ENCODE assay signal across 8 cellular contexts in genomic region chrX:48835524-48836329, GRCh38. TPM values are rescaled to one million over a fixed set of nuclear protein-coding genes. Genes with fewer than 3 reads are reported as not detected.
DNase-seq lines count a peak whose midpoint lies in the region; TF ChIP-seq lines count a peak whose summit lies in the region.

A gene with protein sequence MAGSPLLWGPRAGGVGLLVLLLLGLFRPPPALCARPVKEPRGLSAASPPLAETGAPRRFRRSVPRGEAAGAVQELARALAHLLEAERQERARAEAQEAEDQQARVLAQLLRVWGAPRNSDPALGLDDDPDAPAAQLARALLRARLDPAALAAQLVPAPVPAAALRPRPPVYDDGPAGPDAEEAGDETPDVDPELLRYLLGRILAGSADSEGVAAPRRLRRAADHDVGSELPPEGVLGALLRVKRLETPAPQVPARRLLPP (minus strand): TSS chrX:48835610. CDS start chrX:48835532, 78 bp downstream.

- peak within 1 kb of the TSS in 6 of 8 donors; percentile 33 to 84 (median 72) for H3K27ac Mint-ChIP-seq in CD8-positive, alpha-beta memory T cell

- TF ChIP-seq CTCF in smooth muscle cell (IDR thresholded peaks at IDR 0.05; ENCODE audit: borderline replicate concordance, insufficient read depth, poor library complexity, severe bottlenecking): no peak

- 65% methylated on average over 18 of the region's 35 CpGs for WGBS in smooth muscle cell (ENCODE audit: low lambda C conversion rate)

- H3K36me3 Mint-ChIP-seq in CD8-positive, alpha-beta memory T cell: no peaks in the 10 kb centered on the region

- POLR2A ChIA-PET in CD8-positive, alpha-beta memory T cell (lab: Charles Lee): no interaction called here

- H3F3A ChIP-seq in smooth muscle cell (ENCODE audit: low read depth): no peaks in the 10 kb centered on the region

- H3K9ac ChIP-seq in smooth muscle cell (ENCODE audit: low read depth): no peak within 1 kb of the TSS

- H3K27ac ChIP-seq in CD8-positive, alpha-beta memory T cell (ENCODE audit: low read depth, low read length): no peak within 1 kb of the TSS
- H3K27ac ChIP-seq in smooth muscle cell (ENCODE audit: low read depth): no peak within 1 kb of the TSS

- H3K4me3 ChIP-seq in CD8-positive, alpha-beta memory T cell (ENCODE audit: low read length): peak within 1 kb of the TSS; percentile 45
- peak within 1 kb of the TSS; percentile 41 for H3K4me3 ChIP-seq in smooth muscle cell

- peaks cover 25 to 29% of the 10 kb centered on the region in 2 donors for H3K27me3 Mint-ChIP-seq in CD8-positive, alpha-beta memory T cell

- H3K4me1 Mint-ChIP-seq in CD8-positive, alpha-beta memory T cell: peaks cover 14 to 21% (median 18%) of the 10 kb centered on the region in 3 donors

- H3K9me3 Mint-ChIP-seq in CD8-positive, alpha-beta memory T cell: no peaks in the 10 kb centered on the region

- CTCF ChIA-PET in CD8-positive, alpha-beta memory T cell (lab: Charles Lee): no interaction called here

- H3K4me3 Mint-ChIP-seq in CD8-positive, alpha-beta memory T cell: peak within 1 kb of the TSS; percentile 76 to 92 (median 86)

- DNase-seq in CD8-positive, alpha-beta memory T cell: peak in 4 of 5 donors; percentile 26 to 68 (median 50)
- peak; percentile 77 for DNase-seq in NCI-H128 (lab: John Stamatoyannopoulos, UW; ENCODE audit: unreplicated experiment)
- DNase-seq in activated CD4-positive, alpha-beta T cell treated with anti-CD3 and anti-CD28 coated beads, Interleukin-2, amount 50 U/mL, for 4 hours: peak; percentile 20 to 35
- DNase-seq in head of caudate nucleus: peak; percentile 4 to 85 (median 67)
- no peak for DNase-seq in smooth muscle cell (lab: John Stamatoyannopoulos, UW; ENCODE audit: unreplicated experiment)
- no peak for DNase-seq in ACHN
- no peak for DNase-seq in HUDEP-2 (lab: John Stamatoyannopoulos, UW; ENCODE audit: unreplicated experiment in 76 of 76)
- no peak for DNase-seq in GF-D8 (lab: John Stamatoyannopoulos, UW)

- H3K4me1 ChIP-seq in CD8-positive, alpha-beta memory T cell (ENCODE audit: insufficient read depth, low read length): peaks cover 6% of the 10 kb centered on the region
- no peaks in the 10 kb centered on the region for H3K4me1 ChIP-seq in smooth muscle cell (ENCODE audit: low read depth)

- intact Hi-C loops in head of caudate nucleus (cut with DNase I): no loop called here

- H3K36me3 ChIP-seq in CD8-positive, alpha-beta memory T cell (ENCODE audit: insufficient read depth, low read length): no peaks in the 10 kb centered on the region
- no peaks in the 10 kb centered on the region for H3K36me3 ChIP-seq in smooth muscle cell (ENCODE audit: low read depth)

- in situ Hi-C loops in ACHN (cut with HindIII; ENCODE audit: low pct_ligation_motif_present, low pct_unique_long_range_greater_than_20kb, low sequenced_read_pairs): no loop called here

- H3K79me2 ChIP-seq in smooth muscle cell (ENCODE audit: low read depth): no peaks in the 10 kb centered on the region

- no peaks in the 10 kb centered on the region for H3K9me3 ChIP-seq in CD8-positive, alpha-beta memory T cell (ENCODE audit: low read length)
- H3K9me3 ChIP-seq in smooth muscle cell (replicated peaks; ENCODE audit: low read depth): no peaks in the 10 kb centered on the region

- no peaks in the 10 kb centered on the region for H3K27me3 ChIP-seq in CD8-positive, alpha-beta memory T cell (ENCODE audit: insufficient read depth, low read length, poor library complexity, severe bottlenecking)
- peaks cover 55% of the 10 kb centered on the region for H3K27me3 ChIP-seq in smooth muscle cell (ENCODE audit: low read depth)

- H2AFZ ChIP-seq in smooth muscle cell (ENCODE audit: low read depth): no peak within 1 kb of the TSS

- peak within 1 kb of the TSS; percentile 79 for H3K4me2 ChIP-seq in smooth muscle cell

- no peaks in the 10 kb centered on the region for H4K20me1 ChIP-seq in smooth muscle cell (ENCODE audit: low read depth)

RNA-seq across cellular contexts. Expression of the gene that starts here (rescaled TPM):
- total RNA-seq in CD8-positive, alpha-beta memory T cell: 1 to 10 TPM; 2.3 to 3.2 TPM
- 11.1 TPM for polyA plus RNA-seq in CD8-positive, alpha-beta memory T cell
- total RNA-seq in smooth muscle cell: 7.8 and 11.6 TPM in 2 replicates
- 14.4 and 51.9 TPM in 2 replicates for polyA plus RNA-seq in smooth muscle cell

Comparison
In these comparisons a context has a peak if more than half of its experiments do, and no peak if none do; other contexts are left out.
1. DNase-seq: peak in CD8-positive, alpha-beta memory T cell (4 of 5), NCI-H128 (single experiment), activated CD4-positive, alpha-beta T cell treated with anti-CD3 and anti-CD28 coated beads, Interleukin-2, amount 50 U/mL, for 4 hours (2 of 2) and head of caudate nucleus (42 of 42); none in smooth muscle cell (single experiment), ACHN (single experiment), HUDEP-2 (0 of 76) and GF-D8 (single experiment).